ENCODE assay signal across 13 cellular contexts in genomic region chr1:153569465-153569864, GRCh38. TPM values are rescaled to one million over a fixed set of nuclear protein-coding genes. Genes with fewer than 3 reads are reported as not detected.
DNase-seq lines count a peak whose midpoint lies in the region; ATAC-seq, FAIRE-seq and TF ChIP-seq lines count a peak whose summit lies in the region.
"Had no signal": no experiment of that assay in that cellular context is flagged by ENCODE, and none has a peak within 500 bp of the region (broad histone marks: within the 10 kb centered on the region; RNA-seq: fewer than 3 reads in every experiment).

No MANE protein-coding gene starts in this region.

- 71% methylated on average over 8 of the region's 8 CpGs for WGBS in HepG2 (ENCODE audit: low lambda C conversion rate)
- WGBS in right lobe of liver (ENCODE audit: insufficient coverage, low coverage, low lambda C conversion rate, missing lambda C conversion rate) = 63% methylated on average over 8 of the region's 8 CpGs

- DNase-seq in HepG2 (ENCODE audit: low spot score) (no peak), right lobe of liver (no peak), vagina (ENCODE audit: extremely low spot score in 2 of 2) (no peak)
- DNase-seq in stimulated activated naive CD4-positive, alpha-beta T cell (lab: John Stamatoyannopoulos, UW) = no peak
- DNase-seq: caudate nucleus; effector memory CD8-positive, alpha-beta T cell; NCI-H1436 treated with DMSO at 0.1 percent for 48 hours; NCI-H345; NK-92 treated with Interleukin-12 subunit alpha and Interleukin-12 subunit beta, amount 100 ng/mL, for 24 hours; Right ventricle myocardium superior; upper lobe of right lung had no signal

- H3K4me2 ChIP-seq in HepG2 (ENCODE audit: low read depth, low read length) = no peak overlapping the region
- H3K4me2 ChIP-seq: GM23338 had no signal

- intact Hi-C loops in HepG2 (cut with micrococcal nuclease; ENCODE audit: unreplicated experiment) = no loop called here
- intact Hi-C loops in right lobe of liver (cut with DNase I) = loop anchor here (5.0 to 10.0 kb wide), 2 partner anchors 55 to 57 kb away; no protein-coding TSS in a partner anchor
- intact Hi-C loops in vagina (cut with DNase I) = loop anchor here (5.0 kb wide), 1 partner anchor 57 kb away; no protein-coding TSS in a partner anchor

- H3K79me2 ChIP-seq in HepG2 (ENCODE audit: insufficient read depth, low read length) = no peaks in the 10 kb centered on the region

- BruUV-seq in HepG2 (replicated peaks; lab: Mats Ljungman, UMichigan) = no TSS peak

- TF ChIP-seq CTCF in HepG2 (CRISPR knock-in tag; IDR thresholded peaks at IDR 0.05) = no peak
- TF ChIP-seq CTCF in right lobe of liver (IDR thresholded peaks at IDR 0.05) = no peak
- no peak for TF ChIP-seq CTCF in vagina (IDR thresholded peaks at IDR 0.05)

- no peaks in the 10 kb centered on the region for H4K20me1 ChIP-seq in HepG2 (ENCODE audit: insufficient read depth, low read length)

- CTCF ChIA-PET in HepG2 (lab: Yijun Ruan, JAX; ENCODE audit: low intra/inter-chr PET ratio, low total read pairs) = interaction anchor here (2.9 to 3.5 kb wide), 2 partner anchors 36 to 58 kb away, joined by 42 to 63 read pairs; no protein-coding TSS in a partner anchor

- TF ChIP-seq EP300 in HepG2 (IDR thresholded peaks at IDR 0.05; ENCODE audit: low read depth in 2 of 2, low read length in 2 of 2) (no peak), HepG2 (CRISPR knock-in tag; IDR thresholded peaks at IDR 0.05; ENCODE audit: borderline replicate concordance) (no peak)

- H3K9me3 ChIP-seq in HepG2 (ENCODE audit: low read length) = no peaks in the 10 kb centered on the region
- H3K9me3 ChIP-seq in right lobe of liver = no peaks in the 10 kb centered on the region
- H3K9me3 ChIP-seq in vagina = no peaks in the 10 kb centered on the region
- H3K9me3 ChIP-seq: upper lobe of right lung had no signal

- H3K9ac ChIP-seq in HepG2 (ENCODE audit: insufficient read depth, low read depth, low read length) = no peak overlapping the region

- no peak for TF ChIP-seq POLR2A in HepG2 (IDR thresholded peaks at IDR 0.05; ENCODE audit: insufficient read depth in 1 of 2, low read depth in 2 of 2, low read length in 2 of 2)
- TF ChIP-seq POLR2A in right lobe of liver (IDR thresholded peaks at IDR 0.05) = no peak
- TF ChIP-seq POLR2A in vagina (IDR thresholded peaks at IDR 0.05) = no peak

- peaks cover 61% of the 10 kb centered on the region for H3K4me1 ChIP-seq in HepG2 (ENCODE audit: insufficient read depth, low read length)
- peaks cover 0 to 7% (median 1%) of the 10 kb centered on the region in 4 donors for H3K4me1 ChIP-seq in right lobe of liver
- H3K4me1 ChIP-seq in vagina = peaks cover 44% of the 10 kb centered on the region

- no peaks in the 10 kb centered on the region for H3K36me3 ChIP-seq in HepG2 (replicated peaks in 1 of 2; ENCODE audit: control insufficient read depth in 1 of 2, insufficient read depth in 2 of 2, low read length in 2 of 2)
- no peaks in the 10 kb centered on the region for H3K36me3 ChIP-seq in right lobe of liver
- no peaks in the 10 kb centered on the region for H3K36me3 ChIP-seq in vagina
- H3K36me3 ChIP-seq: upper lobe of right lung had no signal

- ATAC-seq in HepG2 (no peak), right lobe of liver (no peak)
- ATAC-seq: effector memory CD8-positive, alpha-beta T cell; stimulated activated effector memory CD8-positive, alpha-beta T cell treated with anti-CD3 and anti-CD28 coated beads, Interleukin-12 subunit alpha, Interleukin-12 subunit beta, amount 100 ng/mL, for 72 hours; upper lobe of right lung had no signal

- FAIRE-seq in HepG2 (lab: Jason Lieb, UNC) = no peak

- no peak overlapping the region for H2AFZ ChIP-seq in HepG2 (ENCODE audit: low read length)

- in situ Hi-C loops in HepG2 (cut with HindIII; ENCODE audit: extremely low pct_ligation_motif_present, low pct_unique_long_range_greater_than_20kb) = loop anchor here (5.0 kb wide), 2 partner anchors 37 to 62 kb away; no protein-coding TSS in a partner anchor

- H3K27me3 ChIP-seq in HepG2 (ENCODE audit: control insufficient read depth in 1 of 2, insufficient read depth in 2 of 2, low read length in 2 of 2) (no peaks in the 10 kb centered on the region), right lobe of liver (no peaks in the 10 kb centered on the region), vagina (no peaks in the 10 kb centered on the region)
- H3K27me3 ChIP-seq: upper lobe of right lung had no signal

- TF ChIP-seq RAD21 in HepG2 (CRISPR knock-in tag; IDR thresholded peaks at IDR 0.05) = no peak

- H3K4me3 ChIP-seq in HepG2 (replicated peaks in 1 of 3; ENCODE audit: insufficient read depth in 1 of 3, low read depth in 2 of 3, low read length in 3 of 3) = no peak overlapping the region
- H3K4me3 ChIP-seq in right lobe of liver = no peak overlapping the region
- no peak overlapping the region for H3K4me3 ChIP-seq in vagina
- H3K4me3 ChIP-seq: GM23338 had no signal

- POLR2A ChIA-PET in HepG2 (lab: Yijun Ruan, JAX) = interaction anchor here (1.1 kb wide), 1 partner anchor 40 kb away, joined by 3 read pairs; no protein-coding TSS in a partner anchor

- H3K27ac ChIP-seq in HepG2 (ENCODE audit: extremely low read length, insufficient read depth, low read length) (no peak overlapping the region), right lobe of liver (no peak overlapping the region), vagina (peak overlapping the region; percentile 98)

RNA-seq across cellular contexts. Expression of gene S100A2, which starts 3.8 kb away (rescaled TPM):
- total RNA-seq in HepG2 (2016; rRNA removed; fragmentation: Illumina TruSeq; extraction: Trizol) (1.2 and 1.4 TPM in 2 replicates), right lobe of liver (not detected), vagina (470 TPM)
- total RNA-seq in HepG2 (2016; cell fraction: cytosol; rRNA removed; fragmentation: Illumina TruSeq; extraction: Trizol; ENCODE audit: low read depth) = 2.0 and 3.0 TPM in 2 replicates
- total RNA-seq in HepG2 (2016; cell fraction: insoluble cytoplasmic fraction; rRNA removed; fragmentation: Illumina TruSeq; extraction: Trizol) = 1.6 and 2.1 TPM in 2 replicates
- total RNA-seq in HepG2 (2016; cell fraction: membrane; rRNA removed; fragmentation: Illumina TruSeq; extraction: Trizol) = 2.0 and 2.6 TPM in 2 replicates
- 0.50 and 1.2 TPM in 2 replicates for total RNA-seq in HepG2 (2016; cell fraction: nucleus; rRNA removed; fragmentation: Illumina TruSeq; extraction: Trizol)
- 1.2 and 1.4 TPM in 2 replicates for polyA plus RNA-seq in HepG2 (2011; rRNA removed)
- 1.2 and 1.7 TPM in 2 replicates for polyA plus RNA-seq in HepG2 (2011; cell fraction: cytosol; rRNA removed)
- 0.52 and 0.93 TPM in 2 replicates for polyA plus RNA-seq in HepG2 (2011; cell fraction: nucleus; rRNA removed)
- polyA plus RNA-seq in HepG2 (2012) = 0.30 and 1.1 TPM in 2 replicates
- polyA plus RNA-seq in HepG2 (2016; cell fraction: cytosol; fragmentation: Illumina TruSeq; extraction: Trizol; ENCODE audit: low read depth) = 1.6 and 1.8 TPM in 2 replicates
- polyA plus RNA-seq in HepG2 (2016; cell fraction: insoluble cytoplasmic fraction; fragmentation: Illumina TruSeq; extraction: Trizol; ENCODE audit: low read depth) = 1.6 TPM in 2 replicates
- polyA plus RNA-seq in HepG2 (2016; cell fraction: membrane; fragmentation: Illumina TruSeq; extraction: Trizol; ENCODE audit: low read depth) = 1.9 and 2.6 TPM in 2 replicates
- polyA plus RNA-seq in HepG2 (2016; cell fraction: nucleus; fragmentation: Illumina TruSeq; extraction: Trizol; ENCODE audit: insufficient read depth, low read depth) = 1.4 and 1.6 TPM in 2 replicates
- 8.7 TPM in 1 of 2 replicates, not detected in the other for polyA minus RNA-seq in HepG2 (2011; rRNA and poly(A)+ RNA removed; ENCODE audit: low replicate concordance)
- not detected in 2 replicates for polyA minus RNA-seq in HepG2 (2011; cell fraction: cytosol; rRNA and poly(A)+ RNA removed)
- 0.99 TPM in 1 of 2 replicates, not detected in the other for polyA minus RNA-seq in HepG2 (2011; cell fraction: nucleus; rRNA and poly(A)+ RNA removed)

RNA-seq across cellular contexts. Expression of gene S100A3, which starts 20.4 kb away (rescaled TPM):
- total RNA-seq in HepG2 (2016; rRNA removed; fragmentation: Illumina TruSeq; extraction: Trizol) (2.5 and 2.8 TPM in 2 replicates), right lobe of liver (under 1 TPM in 1 of 6 experiments, not detected in 5; 0.29 TPM), vagina (9.6 TPM)
- 1.4 and 1.9 TPM in 2 replicates for total RNA-seq in HepG2 (2016; cell fraction: cytosol; rRNA removed; fragmentation: Illumina TruSeq; extraction: Trizol; ENCODE audit: low read depth)
- 2.1 and 3.0 TPM in 2 replicates for total RNA-seq in HepG2 (2016; cell fraction: insoluble cytoplasmic fraction; rRNA removed; fragmentation: Illumina TruSeq; extraction: Trizol)
- 1.7 and 2.1 TPM in 2 replicates for total RNA-seq in HepG2 (2016; cell fraction: membrane; rRNA removed; fragmentation: Illumina TruSeq; extraction: Trizol)
- total RNA-seq in HepG2 (2016; cell fraction: nucleus; rRNA removed; fragmentation: Illumina TruSeq; extraction: Trizol) = 0.63 and 0.65 TPM in 2 replicates
- polyA plus RNA-seq in HepG2 (2011; rRNA removed) = 3.6 and 4.5 TPM in 2 replicates
- polyA plus RNA-seq in HepG2 (2011; cell fraction: cytosol; rRNA removed) = 3.2 and 7.2 TPM in 2 replicates
- polyA plus RNA-seq in HepG2 (2011; cell fraction: nucleus; rRNA removed) = 1.4 and 1.7 TPM in 2 replicates
- polyA plus RNA-seq in HepG2 (2012) = 0.36 and 0.80 TPM in 2 replicates
- 1.4 and 2.2 TPM in 2 replicates for polyA plus RNA-seq in HepG2 (2016; cell fraction: cytosol; fragmentation: Illumina TruSeq; extraction: Trizol; ENCODE audit: low read depth)
- polyA plus RNA-seq in HepG2 (2016; cell fraction: insoluble cytoplasmic fraction; fragmentation: Illumina TruSeq; extraction: Trizol; ENCODE audit: low read depth) = 3.6 and 3.7 TPM in 2 replicates
- polyA plus RNA-seq in HepG2 (2016; cell fraction: membrane; fragmentation: Illumina TruSeq; extraction: Trizol; ENCODE audit: low read depth) = 1.8 TPM in 2 replicates
- 2.5 and 2.6 TPM in 2 replicates for polyA plus RNA-seq in HepG2 (2016; cell fraction: nucleus; fragmentation: Illumina TruSeq; extraction: Trizol; ENCODE audit: insufficient read depth, low read depth)
- polyA minus RNA-seq in HepG2 (2011; rRNA and poly(A)+ RNA removed; ENCODE audit: low replicate concordance) = 5.2 and 5.8 TPM in 2 replicates
- polyA minus RNA-seq in HepG2 (2011; cell fraction: cytosol; rRNA and poly(A)+ RNA removed) = 1.8 TPM in 1 of 2 replicates, not detected in the other
- 0.90 TPM in 1 of 2 replicates, not detected in the other for polyA minus RNA-seq in HepG2 (2011; cell fraction: nucleus; rRNA and poly(A)+ RNA removed)
- total RNA-seq: GM23338 had no signal
- polyA plus RNA-seq: GM23338 had no signal

RNA-seq across cellular contexts. Expression of gene S100A4, which starts 23.9 kb away (rescaled TPM):
- 20.2 and 24.5 TPM in 2 replicates for total RNA-seq in HepG2 (2016; rRNA removed; fragmentation: Illumina TruSeq; extraction: Trizol)
- total RNA-seq in HepG2 (2016; cell fraction: cytosol; rRNA removed; fragmentation: Illumina TruSeq; extraction: Trizol; ENCODE audit: low read depth) = 10.5 and 12.8 TPM in 2 replicates
- 20.9 and 28.0 TPM in 2 replicates for total RNA-seq in HepG2 (2016; cell fraction: insoluble cytoplasmic fraction; rRNA removed; fragmentation: Illumina TruSeq; extraction: Trizol)
- 10.0 and 12.0 TPM in 2 replicates for total RNA-seq in HepG2 (2016; cell fraction: membrane; rRNA removed; fragmentation: Illumina TruSeq; extraction: Trizol)
- 9.7 and 12.1 TPM in 2 replicates for total RNA-seq in HepG2 (2016; cell fraction: nucleus; rRNA removed; fragmentation: Illumina TruSeq; extraction: Trizol)
- 9.6 and 12.9 TPM in 2 replicates for polyA plus RNA-seq in HepG2 (2011; rRNA removed)
- 9.3 and 18.7 TPM in 2 replicates for polyA plus RNA-seq in HepG2 (2011; cell fraction: cytosol; rRNA removed)
- 3.3 and 3.4 TPM in 2 replicates for polyA plus RNA-seq in HepG2 (2011; cell fraction: nucleus; rRNA removed)
- 6.0 and 7.5 TPM in 2 replicates for polyA plus RNA-seq in HepG2 (2012)
- 9.9 and 13.6 TPM in 2 replicates for polyA plus RNA-seq in HepG2 (2016; cell fraction: cytosol; fragmentation: Illumina TruSeq; extraction: Trizol; ENCODE audit: low read depth)
- polyA plus RNA-seq in HepG2 (2016; cell fraction: insoluble cytoplasmic fraction; fragmentation: Illumina TruSeq; extraction: Trizol; ENCODE audit: low read depth) = 25.0 and 26.5 TPM in 2 replicates
- 7.8 and 8.2 TPM in 2 replicates for polyA plus RNA-seq in HepG2 (2016; cell fraction: membrane; fragmentation: Illumina TruSeq; extraction: Trizol; ENCODE audit: low read depth)
- 13.5 and 17.9 TPM in 2 replicates for polyA plus RNA-seq in HepG2 (2016; cell fraction: nucleus; fragmentation: Illumina TruSeq; extraction: Trizol; ENCODE audit: insufficient read depth, low read depth)
- 2.2 and 807 TPM in 2 replicates for polyA minus RNA-seq in HepG2 (2011; rRNA and poly(A)+ RNA removed; ENCODE audit: low replicate concordance)
- polyA minus RNA-seq in HepG2 (2011; cell fraction: cytosol; rRNA and poly(A)+ RNA removed) = 4.3 and 4.7 TPM in 2 replicates
- 3.5 and 4.6 TPM in 2 replicates for polyA minus RNA-seq in HepG2 (2011; cell fraction: nucleus; rRNA and poly(A)+ RNA removed)
- total RNA-seq in right lobe of liver = 10 to 100 TPM in 4 of 6 experiments, 1 to 10 TPM in 2; 7.6 to 21.6 (median 14.0) TPM
- 375 TPM for total RNA-seq in vagina

RNA-seq across cellular contexts. Expression of gene S100A5, which starts 28.7 kb away (rescaled TPM):
- total RNA-seq in HepG2 (2016; rRNA removed; fragmentation: Illumina TruSeq; extraction: Trizol) (not detected in 2 replicates), right lobe of liver (not detected), vagina (not detected)
- not detected in 2 replicates for total RNA-seq in HepG2 (2016; cell fraction: cytosol; rRNA removed; fragmentation: Illumina TruSeq; extraction: Trizol; ENCODE audit: low read depth)
- total RNA-seq in HepG2 (2016; cell fraction: insoluble cytoplasmic fraction; rRNA removed; fragmentation: Illumina TruSeq; extraction: Trizol) = not detected in 2 replicates
- not detected in 2 replicates for total RNA-seq in HepG2 (2016; cell fraction: membrane; rRNA removed; fragmentation: Illumina TruSeq; extraction: Trizol)
- not detected in 2 replicates for total RNA-seq in HepG2 (2016; cell fraction: nucleus; rRNA removed; fragmentation: Illumina TruSeq; extraction: Trizol)
- not detected in 2 replicates for polyA plus RNA-seq in HepG2 (2011; rRNA removed)
- polyA plus RNA-seq in HepG2 (2011; cell fraction: cytosol; rRNA removed) = not detected in 2 replicates
- 0.71 TPM in 1 of 2 replicates, not detected in the other for polyA plus RNA-seq in HepG2 (2011; cell fraction: nucleus; rRNA removed)
- polyA plus RNA-seq in HepG2 (2012) = not detected in 2 replicates
- not detected in 2 replicates for polyA plus RNA-seq in HepG2 (2016; cell fraction: cytosol; fragmentation: Illumina TruSeq; extraction: Trizol; ENCODE audit: low read depth)
- polyA plus RNA-seq in HepG2 (2016; cell fraction: insoluble cytoplasmic fraction; fragmentation: Illumina TruSeq; extraction: Trizol; ENCODE audit: low read depth) = not detected in 2 replicates
- polyA plus RNA-seq in HepG2 (2016; cell fraction: membrane; fragmentation: Illumina TruSeq; extraction: Trizol; ENCODE audit: low read depth) = not detected in 2 replicates
- polyA plus RNA-seq in HepG2 (2016; cell fraction: nucleus; fragmentation: Illumina TruSeq; extraction: Trizol; ENCODE audit: insufficient read depth, low read depth) = not detected in 2 replicates
- polyA minus RNA-seq in HepG2 (2011; rRNA and poly(A)+ RNA removed; ENCODE audit: low replicate concordance) = not detected in 2 replicates
- polyA minus RNA-seq in HepG2 (2011; cell fraction: cytosol; rRNA and poly(A)+ RNA removed) = not detected in 2 replicates
- not detected in 2 replicates for polyA minus RNA-seq in HepG2 (2011; cell fraction: nucleus; rRNA and poly(A)+ RNA removed)
- total RNA-seq: GM23338, Right ventricle myocardium superior, upper lobe of right lung had no signal

RNA-seq across cellular contexts. Expression of gene S100A6, which starts 33.7 kb away (rescaled TPM):
- total RNA-seq in HepG2 (2016; rRNA removed; fragmentation: Illumina TruSeq; extraction: Trizol) = 85.0 and 87.3 TPM in 2 replicates
- 95.2 and 111 TPM in 2 replicates for total RNA-seq in HepG2 (2016; cell fraction: cytosol; rRNA removed; fragmentation: Illumina TruSeq; extraction: Trizol; ENCODE audit: low read depth)
- 89.3 and 95.9 TPM in 2 replicates for total RNA-seq in HepG2 (2016; cell fraction: insoluble cytoplasmic fraction; rRNA removed; fragmentation: Illumina TruSeq; extraction: Trizol)
- total RNA-seq in HepG2 (2016; cell fraction: membrane; rRNA removed; fragmentation: Illumina TruSeq; extraction: Trizol) = 73.2 and 86.0 TPM in 2 replicates
- total RNA-seq in HepG2 (2016; cell fraction: nucleus; rRNA removed; fragmentation: Illumina TruSeq; extraction: Trizol) = 41.0 and 44.0 TPM in 2 replicates
- polyA plus RNA-seq in HepG2 (2011; rRNA removed) = 72.9 and 82.2 TPM in 2 replicates
- 27.1 and 54.2 TPM in 2 replicates for polyA plus RNA-seq in HepG2 (2011; cell fraction: cytosol; rRNA removed)
- polyA plus RNA-seq in HepG2 (2011; cell fraction: nucleus; rRNA removed) = 21.4 and 24.5 TPM in 2 replicates
- 25.8 and 48.9 TPM in 2 replicates for polyA plus RNA-seq in HepG2 (2012)
- polyA plus RNA-seq in HepG2 (2016; cell fraction: cytosol; fragmentation: Illumina TruSeq; extraction: Trizol; ENCODE audit: low read depth) = 88.0 and 125 TPM in 2 replicates
- 75.5 and 87.1 TPM in 2 replicates for polyA plus RNA-seq in HepG2 (2016; cell fraction: insoluble cytoplasmic fraction; fragmentation: Illumina TruSeq; extraction: Trizol; ENCODE audit: low read depth)
- polyA plus RNA-seq in HepG2 (2016; cell fraction: membrane; fragmentation: Illumina TruSeq; extraction: Trizol; ENCODE audit: low read depth) = 64.5 and 81.1 TPM in 2 replicates
- 81.0 and 88.7 TPM in 2 replicates for polyA plus RNA-seq in HepG2 (2016; cell fraction: nucleus; fragmentation: Illumina TruSeq; extraction: Trizol; ENCODE audit: insufficient read depth, low read depth)
- polyA minus RNA-seq in HepG2 (2011; rRNA and poly(A)+ RNA removed; ENCODE audit: low replicate concordance) = 67.0 and 985 TPM in 2 replicates
- polyA minus RNA-seq in HepG2 (2011; cell fraction: cytosol; rRNA and poly(A)+ RNA removed) = 46.8 and 61.9 TPM in 2 replicates
- 10.4 and 13.5 TPM in 2 replicates for polyA minus RNA-seq in HepG2 (2011; cell fraction: nucleus; rRNA and poly(A)+ RNA removed)
- 10 to 100 TPM in 5 of 6 experiments, 1 to 10 TPM in 1; 6.6 to 24.0 (median 12.0) TPM for total RNA-seq in right lobe of liver
- total RNA-seq in vagina = 562 TPM

Comparison
In these comparisons a context has a peak if more than half of its experiments do, and no peak if none do; other contexts are left out.
1. RNA of gene S100A2, which starts 3.8 kb away (total RNA-seq): 470 TPM in vagina (single experiment); 0.50 to 3.0 TPM in HepG2 and not detected in right lobe of liver; every median in the first group is over 100 times any median in the second.
2. RNA of gene S100A4, which starts 23.9 kb away (total RNA-seq): 375 TPM in vagina (single experiment); 9.7 to 28.0 TPM in HepG2 and 7.6 to 21.6 TPM in right lobe of liver; every median in the first group is over 10 times any median in the second.